In the genomic region with DNA sequence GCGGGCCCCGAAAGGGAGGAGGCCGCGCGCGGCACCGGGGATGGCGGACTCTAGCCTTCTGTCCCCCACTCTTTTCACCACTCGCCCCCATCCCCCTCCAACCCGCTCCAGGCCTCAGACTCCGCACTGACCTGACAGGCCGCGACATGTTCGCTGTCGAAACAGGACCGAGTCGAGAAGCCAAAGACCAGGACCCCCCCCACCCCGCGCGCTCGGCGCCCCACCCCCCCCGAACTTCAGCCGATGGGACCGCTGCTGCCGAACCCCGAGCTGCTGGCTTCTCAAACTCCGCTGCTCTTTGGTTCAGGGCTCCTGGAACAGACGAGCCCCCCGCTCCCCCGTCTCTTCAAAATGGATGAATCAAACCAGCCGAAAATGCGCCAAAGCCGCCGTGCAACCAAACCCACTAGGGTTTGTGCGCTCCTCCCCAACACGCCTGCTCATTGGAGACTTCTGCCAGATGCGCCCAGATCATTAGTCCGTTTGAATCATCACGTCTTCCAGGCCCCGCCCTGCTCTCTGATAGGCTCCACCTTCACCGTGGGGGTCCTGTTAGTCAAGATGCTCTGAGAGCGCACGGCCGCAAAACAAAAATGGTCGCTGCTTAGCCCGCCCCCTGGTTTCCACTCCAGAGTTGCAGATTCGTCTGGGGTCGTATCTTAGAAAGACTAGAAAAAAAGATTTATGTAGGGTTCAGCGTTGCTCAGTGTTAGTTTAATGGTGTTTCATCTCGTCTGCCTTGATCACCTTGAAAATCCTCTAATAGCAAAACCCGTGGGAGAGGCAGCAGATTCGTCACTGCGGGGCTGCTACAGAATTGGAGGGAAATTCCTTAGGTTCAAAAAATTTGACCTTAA, we compare ENCODE assay signal across 1 cellular context.
A peak's percentile ranks its signal among the peaks of the same experiment; 100 is the strongest.
TF ChIP-seq lines count a peak whose summit lies in the region.

A gene with protein sequence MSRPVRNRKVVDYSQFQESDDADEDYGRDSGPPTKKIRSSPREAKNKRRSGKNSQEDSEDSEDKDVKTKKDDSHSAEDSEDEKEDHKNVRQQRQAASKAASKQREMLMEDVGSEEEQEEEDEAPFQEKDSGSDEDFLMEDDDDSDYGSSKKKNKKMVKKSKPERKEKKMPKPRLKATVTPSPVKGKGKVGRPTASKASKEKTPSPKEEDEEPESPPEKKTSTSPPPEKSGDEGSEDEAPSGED (minus strand): TSS at position 357 of the 857 bp plus-strand sequence. CDS start 209 bp downstream, at position 148.

TF ChIP-seq in HepG2, 621 proteins besides CTCF, POLR2A, EP300 and RAD21 (continued from another document and continues in another):
- TF ChIP-seq, protein P1, sequence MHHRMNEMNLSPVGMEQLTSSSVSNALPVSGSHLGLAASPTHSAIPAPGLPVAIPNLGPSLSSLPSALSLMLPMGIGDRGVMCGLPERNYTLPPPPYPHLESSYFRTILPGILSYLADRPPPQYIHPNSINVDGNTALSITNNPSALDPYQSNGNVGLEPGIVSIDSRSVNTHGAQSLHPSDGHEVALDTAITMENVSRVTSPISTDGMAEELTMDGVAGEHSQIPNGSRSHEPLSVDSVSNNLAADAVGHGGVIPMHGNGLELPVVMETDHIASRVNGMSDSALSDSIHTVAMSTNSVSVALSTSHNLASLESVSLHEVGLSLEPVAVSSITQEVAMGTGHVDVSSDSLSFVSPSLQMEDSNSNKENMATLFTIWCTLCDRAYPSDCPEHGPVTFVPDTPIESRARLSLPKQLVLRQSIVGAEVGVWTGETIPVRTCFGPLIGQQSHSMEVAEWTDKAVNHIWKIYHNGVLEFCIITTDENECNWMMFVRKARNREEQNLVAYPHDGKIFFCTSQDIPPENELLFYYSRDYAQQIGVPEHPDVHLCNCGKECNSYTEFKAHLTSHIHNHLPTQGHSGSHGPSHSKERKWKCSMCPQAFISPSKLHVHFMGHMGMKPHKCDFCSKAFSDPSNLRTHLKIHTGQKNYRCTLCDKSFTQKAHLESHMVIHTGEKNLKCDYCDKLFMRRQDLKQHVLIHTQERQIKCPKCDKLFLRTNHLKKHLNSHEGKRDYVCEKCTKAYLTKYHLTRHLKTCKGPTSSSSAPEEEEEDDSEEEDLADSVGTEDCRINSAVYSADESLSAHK (CRISPR knock-in tag; IDR thresholded peaks at IDR 0.05; ENCODE audit: borderline replicate concordance): no peak
- TF ChIP-seq ZNF496 (CRISPR knock-in tag; IDR thresholded peaks at IDR 0.05; ENCODE audit: insufficient replicate concordance) (no peak), BHLHE40 (IDR thresholded peaks at IDR 0.05; ENCODE audit: low read length) (no peak), MBD4 (IDR thresholded peaks at IDR 0.05; ENCODE audit: borderline replicate concordance, low read length) (no peak; the same call in 1 of the 2 replicates), ZNF468 (CRISPR knock-in tag; IDR thresholded peaks at IDR 0.05) (no peak), FOXM1 (CRISPR knock-in tag; IDR thresholded peaks at IDR 0.05) (peak; percentile 99), ZBTB42 (CRISPR knock-in tag; IDR thresholded peaks at IDR 0.05) (no peak), ATF1 (CRISPR knock-in tag; IDR thresholded peaks at IDR 0.05) (peak; percentile 88), ZNF850 (CRISPR knock-in tag; conservative IDR thresholded peaks at IDR 0.05) (no peak), FOXJ3 (CRISPR knock-in tag; IDR thresholded peaks at IDR 0.05; ENCODE audit: borderline replicate concordance) (0 out of 2 replicates have a peak, but pooled peaks have one; percentile 30), RBFOX2 (IDR thresholded peaks at IDR 0.05; ENCODE audit: low read depth, low read length) (no peak), NFYC (CRISPR knock-in tag; IDR thresholded peaks at IDR 0.05) (peak; percentile 96), SMAD3 (CRISPR knock-in tag; IDR thresholded peaks at IDR 0.05) (no peak), ZFAT (CRISPR knock-in tag; conservative IDR thresholded peaks at IDR 0.05) (peak; percentile 100), WIZ (CRISPR knock-in tag; IDR thresholded peaks at IDR 0.05) (no peak), ZNF605 (CRISPR knock-in tag; IDR thresholded peaks at IDR 0.05) (peak; percentile 68), HOXA3 (CRISPR knock-in tag; IDR thresholded peaks at IDR 0.05) (peak; percentile 98), POGZ (CRISPR knock-in tag; IDR thresholded peaks at IDR 0.05) (peak; percentile 61; the same call in 1 of the 2 replicates), KDM6A (CRISPR knock-in tag; IDR thresholded peaks at IDR 0.05; ENCODE audit: low read depth) (no peak), RARG (CRISPR knock-in tag; IDR thresholded peaks at IDR 0.05; ENCODE audit: low read depth) (no peak), HMG20B (CRISPR knock-in tag; conservative IDR thresholded peaks at IDR 0.05) (0 out of 2 replicates have a peak, but pooled peaks have one; percentile 47), KMT2A (CRISPR knock-in tag; IDR thresholded peaks at IDR 0.05) (0 out of 2 replicates have a peak, but pooled peaks have one; percentile 40), FOXP1 (IDR thresholded peaks at IDR 0.05) (no peak), FOXP1 (CRISPR knock-in tag; IDR thresholded peaks at IDR 0.05) (peak; percentile 32; the same call in 1 of the 2 replicates), LCORL (IDR thresholded peaks at IDR 0.05) (no peak), LCORL (CRISPR knock-in tag; IDR thresholded peaks at IDR 0.05) (no peak), ATAD3A (CRISPR knock-in tag; IDR thresholded peaks at IDR 0.05) (no peak), ZNF296 (CRISPR knock-in tag; conservative IDR thresholded peaks at IDR 0.05) (no peak), CEBPG (CRISPR knock-in tag; IDR thresholded peaks at IDR 0.05) (no peak)
- TF ChIP-seq, protein P2, sequence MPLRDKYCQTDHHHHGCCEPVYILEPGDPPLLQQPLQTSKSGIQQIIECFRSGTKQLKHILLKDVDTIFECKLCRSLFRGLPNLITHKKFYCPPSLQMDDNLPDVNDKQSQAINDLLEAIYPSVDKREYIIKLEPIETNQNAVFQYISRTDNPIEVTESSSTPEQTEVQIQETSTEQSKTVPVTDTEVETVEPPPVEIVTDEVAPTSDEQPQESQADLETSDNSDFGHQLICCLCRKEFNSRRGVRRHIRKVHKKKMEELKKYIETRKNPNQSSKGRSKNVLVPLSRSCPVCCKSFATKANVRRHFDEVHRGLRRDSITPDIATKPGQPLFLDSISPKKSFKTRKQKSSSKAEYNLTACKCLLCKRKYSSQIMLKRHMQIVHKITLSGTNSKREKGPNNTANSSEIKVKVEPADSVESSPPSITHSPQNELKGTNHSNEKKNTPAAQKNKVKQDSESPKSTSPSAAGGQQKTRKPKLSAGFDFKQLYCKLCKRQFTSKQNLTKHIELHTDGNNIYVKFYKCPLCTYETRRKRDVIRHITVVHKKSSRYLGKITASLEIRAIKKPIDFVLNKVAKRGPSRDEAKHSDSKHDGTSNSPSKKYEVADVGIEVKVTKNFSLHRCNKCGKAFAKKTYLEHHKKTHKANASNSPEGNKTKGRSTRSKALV (CRISPR knock-in tag; IDR thresholded peaks at IDR 0.05): no peak
- TF ChIP-seq, protein P3, sequence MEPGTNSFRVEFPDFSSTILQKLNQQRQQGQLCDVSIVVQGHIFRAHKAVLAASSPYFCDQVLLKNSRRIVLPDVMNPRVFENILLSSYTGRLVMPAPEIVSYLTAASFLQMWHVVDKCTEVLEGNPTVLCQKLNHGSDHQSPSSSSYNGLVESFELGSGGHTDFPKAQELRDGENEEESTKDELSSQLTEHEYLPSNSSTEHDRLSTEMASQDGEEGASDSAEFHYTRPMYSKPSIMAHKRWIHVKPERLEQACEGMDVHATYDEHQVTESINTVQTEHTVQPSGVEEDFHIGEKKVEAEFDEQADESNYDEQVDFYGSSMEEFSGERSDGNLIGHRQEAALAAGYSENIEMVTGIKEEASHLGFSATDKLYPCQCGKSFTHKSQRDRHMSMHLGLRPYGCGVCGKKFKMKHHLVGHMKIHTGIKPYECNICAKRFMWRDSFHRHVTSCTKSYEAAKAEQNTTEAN (CRISPR knock-in tag; conservative IDR thresholded peaks at IDR 0.05): no peak
- TF ChIP-seq, protein P4, sequence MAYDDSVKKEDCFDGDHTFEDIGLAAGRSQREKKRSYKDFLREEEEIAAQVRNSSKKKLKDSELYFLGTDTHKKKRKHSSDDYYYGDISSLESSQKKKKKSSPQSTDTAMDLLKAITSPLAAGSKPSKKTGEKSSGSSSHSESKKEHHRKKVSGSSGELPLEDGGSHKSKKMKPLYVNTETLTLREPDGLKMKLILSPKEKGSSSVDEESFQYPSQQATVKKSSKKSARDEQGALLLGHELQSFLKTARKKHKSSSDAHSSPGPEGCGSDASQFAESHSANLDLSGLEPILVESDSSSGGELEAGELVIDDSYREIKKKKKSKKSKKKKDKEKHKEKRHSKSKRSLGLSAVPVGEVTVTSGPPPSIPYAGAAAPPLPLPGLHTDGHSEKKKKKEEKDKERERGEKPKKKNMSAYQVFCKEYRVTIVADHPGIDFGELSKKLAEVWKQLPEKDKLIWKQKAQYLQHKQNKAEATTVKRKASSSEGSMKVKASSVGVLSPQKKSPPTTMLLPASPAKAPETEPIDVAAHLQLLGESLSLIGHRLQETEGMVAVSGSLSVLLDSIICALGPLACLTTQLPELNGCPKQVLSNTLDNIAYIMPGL (CRISPR knock-in tag; IDR thresholded peaks at IDR 0.05; ENCODE audit: borderline replicate concordance in 1 of 2, low read depth in 1 of 2): peak; percentile 52 to 64; a peak in 3 of 4 replicates
- TF ChIP-seq, protein P5, sequence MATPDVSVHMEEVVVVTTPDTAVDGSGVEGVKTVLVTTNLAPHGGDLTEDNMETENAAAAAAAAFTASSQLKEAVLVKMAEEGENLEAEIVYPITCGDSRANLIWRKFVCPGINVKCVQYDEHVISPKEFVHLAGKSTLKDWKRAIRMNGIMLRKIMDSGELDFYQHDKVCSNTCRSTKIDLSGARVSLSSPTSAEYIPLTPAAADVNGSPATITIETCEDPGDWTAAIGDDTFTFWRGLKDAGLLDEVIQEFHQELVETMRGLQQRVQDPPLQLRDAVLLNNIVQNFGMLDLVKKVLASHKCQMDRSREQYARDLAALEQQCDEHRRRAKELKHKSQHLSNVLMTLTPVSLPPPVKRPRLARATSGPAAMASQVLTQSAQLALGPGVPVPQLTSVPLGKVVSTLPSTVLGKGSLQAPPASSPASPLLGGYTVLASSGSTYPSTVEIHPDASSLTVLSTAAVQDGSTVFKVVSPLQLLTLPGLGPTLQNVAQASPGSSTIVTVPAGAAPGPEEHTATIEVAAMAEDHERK (CRISPR knock-in tag; IDR thresholded peaks at IDR 0.05; ENCODE audit: low read depth): peak; percentile 50; the same call in 1 of the 2 replicates
- TF ChIP-seq, protein P6, sequence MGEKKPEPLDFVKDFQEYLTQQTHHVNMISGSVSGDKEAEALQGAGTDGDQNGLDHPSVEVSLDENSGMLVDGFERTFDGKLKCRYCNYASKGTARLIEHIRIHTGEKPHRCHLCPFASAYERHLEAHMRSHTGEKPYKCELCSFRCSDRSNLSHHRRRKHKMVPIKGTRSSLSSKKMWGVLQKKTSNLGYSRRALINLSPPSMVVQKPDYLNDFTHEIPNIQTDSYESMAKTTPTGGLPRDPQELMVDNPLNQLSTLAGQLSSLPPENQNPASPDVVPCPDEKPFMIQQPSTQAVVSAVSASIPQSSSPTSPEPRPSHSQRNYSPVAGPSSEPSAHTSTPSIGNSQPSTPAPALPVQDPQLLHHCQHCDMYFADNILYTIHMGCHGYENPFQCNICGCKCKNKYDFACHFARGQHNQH (CRISPR knock-in tag; IDR thresholded peaks at IDR 0.05): peak; percentile 57
- TF ChIP-seq, protein P7, sequence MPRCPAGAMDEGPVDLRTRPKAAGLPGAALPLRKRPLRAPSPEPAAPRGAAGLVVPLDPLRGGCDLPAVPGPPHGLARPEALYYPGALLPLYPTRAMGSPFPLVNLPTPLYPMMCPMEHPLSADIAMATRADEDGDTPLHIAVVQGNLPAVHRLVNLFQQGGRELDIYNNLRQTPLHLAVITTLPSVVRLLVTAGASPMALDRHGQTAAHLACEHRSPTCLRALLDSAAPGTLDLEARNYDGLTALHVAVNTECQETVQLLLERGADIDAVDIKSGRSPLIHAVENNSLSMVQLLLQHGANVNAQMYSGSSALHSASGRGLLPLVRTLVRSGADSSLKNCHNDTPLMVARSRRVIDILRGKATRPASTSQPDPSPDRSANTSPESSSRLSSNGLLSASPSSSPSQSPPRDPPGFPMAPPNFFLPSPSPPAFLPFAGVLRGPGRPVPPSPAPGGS (CRISPR knock-in tag; IDR thresholded peaks at IDR 0.05): peak; percentile 39; the same call in 1 of the 2 replicates
- TF ChIP-seq, protein P8, sequence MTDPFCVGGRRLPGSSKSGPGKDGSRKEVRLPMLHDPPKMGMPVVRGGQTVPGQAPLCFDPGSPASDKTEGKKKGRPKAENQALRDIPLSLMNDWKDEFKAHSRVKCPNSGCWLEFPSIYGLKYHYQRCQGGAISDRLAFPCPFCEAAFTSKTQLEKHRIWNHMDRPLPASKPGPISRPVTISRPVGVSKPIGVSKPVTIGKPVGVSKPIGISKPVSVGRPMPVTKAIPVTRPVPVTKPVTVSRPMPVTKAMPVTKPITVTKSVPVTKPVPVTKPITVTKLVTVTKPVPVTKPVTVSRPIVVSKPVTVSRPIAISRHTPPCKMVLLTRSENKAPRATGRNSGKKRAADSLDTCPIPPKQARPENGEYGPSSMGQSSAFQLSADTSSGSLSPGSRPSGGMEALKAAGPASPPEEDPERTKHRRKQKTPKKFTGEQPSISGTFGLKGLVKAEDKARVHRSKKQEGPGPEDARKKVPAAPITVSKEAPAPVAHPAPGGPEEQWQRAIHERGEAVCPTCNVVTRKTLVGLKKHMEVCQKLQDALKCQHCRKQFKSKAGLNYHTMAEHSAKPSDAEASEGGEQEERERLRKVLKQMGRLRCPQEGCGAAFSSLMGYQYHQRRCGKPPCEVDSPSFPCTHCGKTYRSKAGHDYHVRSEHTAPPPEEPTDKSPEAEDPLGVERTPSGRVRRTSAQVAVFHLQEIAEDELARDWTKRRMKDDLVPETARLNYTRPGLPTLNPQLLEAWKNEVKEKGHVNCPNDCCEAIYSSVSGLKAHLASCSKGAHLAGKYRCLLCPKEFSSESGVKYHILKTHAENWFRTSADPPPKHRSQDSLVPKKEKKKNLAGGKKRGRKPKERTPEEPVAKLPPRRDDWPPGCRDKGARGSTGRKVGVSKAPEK (CRISPR knock-in tag; IDR thresholded peaks at IDR 0.05; ENCODE audit: borderline replicate concordance): no peak
- TF ChIP-seq, protein P9, sequence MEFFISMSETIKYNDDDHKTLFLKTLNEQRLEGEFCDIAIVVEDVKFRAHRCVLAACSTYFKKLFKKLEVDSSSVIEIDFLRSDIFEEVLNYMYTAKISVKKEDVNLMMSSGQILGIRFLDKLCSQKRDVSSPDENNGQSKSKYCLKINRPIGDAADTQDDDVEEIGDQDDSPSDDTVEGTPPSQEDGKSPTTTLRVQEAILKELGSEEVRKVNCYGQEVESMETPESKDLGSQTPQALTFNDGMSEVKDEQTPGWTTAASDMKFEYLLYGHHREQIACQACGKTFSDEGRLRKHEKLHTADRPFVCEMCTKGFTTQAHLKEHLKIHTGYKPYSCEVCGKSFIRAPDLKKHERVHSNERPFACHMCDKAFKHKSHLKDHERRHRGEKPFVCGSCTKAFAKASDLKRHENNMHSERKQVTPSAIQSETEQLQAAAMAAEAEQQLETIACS (CRISPR knock-in tag; IDR thresholded peaks at IDR 0.05): peak; percentile 47; the same call in 1 of the 2 replicates
- TF ChIP-seq, protein P10, sequence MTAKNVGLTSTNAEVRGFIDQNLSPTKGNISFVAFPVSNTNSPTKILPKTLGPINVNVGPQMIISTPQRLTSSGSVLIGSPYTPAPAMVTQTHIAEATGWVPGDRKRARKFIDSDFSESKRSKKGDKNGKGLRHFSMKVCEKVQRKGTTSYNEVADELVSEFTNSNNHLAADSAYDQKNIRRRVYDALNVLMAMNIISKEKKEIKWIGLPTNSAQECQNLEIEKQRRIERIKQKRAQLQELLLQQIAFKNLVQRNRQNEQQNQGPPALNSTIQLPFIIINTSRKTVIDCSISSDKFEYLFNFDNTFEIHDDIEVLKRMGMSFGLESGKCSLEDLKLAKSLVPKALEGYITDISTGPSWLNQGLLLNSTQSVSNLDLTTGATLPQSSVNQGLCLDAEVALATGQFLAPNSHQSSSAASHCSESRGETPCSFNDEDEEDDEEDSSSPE (CRISPR knock-in tag; IDR thresholded peaks at IDR 0.05): peak; percentile 94
